14 cellular contexts compared by ENCODE assay signal in genomic region chr2:126732682-126733245, GRCh38.
DNase-seq lines count a peak whose midpoint lies in the region; ATAC-seq and TF ChIP-seq lines count a peak whose summit lies in the region.
"Had no signal": no experiment of that assay in that cellular context is flagged by ENCODE, and none has a peak within 500 bp of the region (broad histone marks: within the 10 kb centered on the region; RNA-seq: fewer than 3 reads in every experiment).

No MANE protein-coding gene starts in this region.

- intact Hi-C loops in OCI-LY7 (cut with micrococcal nuclease; ENCODE audit: unreplicated experiment): no loop called here

- TF ChIP-seq CTCF in OCI-LY7 (conservative IDR thresholded peaks at IDR 0.05; ENCODE audit: low read length) (no peak), lung (IDR thresholded peaks at IDR 0.05; ENCODE audit: control extremely low read depth, extremely low read depth) (no peak)

- POLR2A ChIA-PET in OCI-LY7 (lab: Charles Lee): no interaction called here
- POLR2A ChIA-PET in activated naive CD8-positive, alpha-beta T cell treated with anti-CD3 and anti-CD28 coated beads, Interleukin-2, amount 10 ng/mL, durations not matched to agents 7 days and 5 days (lab: Charles Lee): no interaction called here

- no peaks in the 10 kb centered on the region for H3K79me2 ChIP-seq in OCI-LY7 (ENCODE audit: insufficient read depth, low read depth, low read length)

- no peaks in the 10 kb centered on the region for H3K27me3 ChIP-seq in lung (ENCODE audit: control insufficient read depth, insufficient read depth)

- no peak overlapping the region for H3K4me3 ChIP-seq in OCI-LY7 (ENCODE audit: low read depth, low read length, poor library complexity, severe bottlenecking)
- no peak overlapping the region for H3K4me3 ChIP-seq in lung
- H3K4me3 ChIP-seq: GM23338 had no signal

- H3K9me2 ChIP-seq in OCI-LY7 (ENCODE audit: insufficient read depth, low read length): no peaks in the 10 kb centered on the region

- H3K4me3 Mint-ChIP-seq in activated naive CD8-positive, alpha-beta T cell treated with anti-CD3 and anti-CD28 coated beads, Interleukin-2, amount 10 ng/mL, durations not matched to agents 7 days and 5 days: no peak overlapping the region
- H3K4me3 Mint-ChIP-seq: B cell; CD4-positive, alpha-beta T cell; GM23338 had no signal

- H3K4me1 Mint-ChIP-seq in activated naive CD8-positive, alpha-beta T cell treated with anti-CD3 and anti-CD28 coated beads, Interleukin-2, amount 10 ng/mL, durations not matched to agents 7 days and 5 days: peaks cover 2% of the 10 kb centered on the region
- H3K4me1 Mint-ChIP-seq: B cell, GM23338 had no signal

- 46 to 65% methylated on average over 7 of the region's 7 CpGs for WGBS in lung, 2 donors

- ATAC-seq in activated naive CD4-positive, alpha-beta T cell treated with anti-CD3 and anti-CD28 coated beads, Interleukin-2, amount 50 U/mL, for 72 hours: no peak
- no peak for ATAC-seq in activated naive CD8-positive, alpha-beta T cell treated with anti-CD3 and anti-CD28 coated beads, Interleukin-2, amount 10 ng/mL, durations not matched to agents 7 days and 5 days (ENCODE audit: low read depth)
- ATAC-seq in lung (ENCODE audit: insufficient read depth, low FRiP score) (no peak), HG02885 (IDR thresholded peaks at IDR 0.05; ENCODE audit: poor library complexity, unreplicated experiment) (no peak), HG03439 (IDR thresholded peaks at IDR 0.05; ENCODE audit: unreplicated experiment) (no peak)
- ATAC-seq: GM23338 had no signal

- no peaks in the 10 kb centered on the region for H3K9me3 Mint-ChIP-seq in activated naive CD4-positive, alpha-beta T cell treated with anti-CD3 and anti-CD28 coated beads, Interleukin-2, amount 50 U/mL, for 72 hours
- no peaks in the 10 kb centered on the region for H3K9me3 Mint-ChIP-seq in activated naive CD8-positive, alpha-beta T cell treated with anti-CD3 and anti-CD28 coated beads, Interleukin-2, amount 10 ng/mL, durations not matched to agents 7 days and 5 days
- H3K9me3 Mint-ChIP-seq: CD4-positive, alpha-beta T cell; GM23338 had no signal

- BruUV-seq in OCI-LY7 (replicated peaks; lab: Mats Ljungman, UMichigan): no TSS peak

- H3K27ac ChIP-seq in OCI-LY7 (ENCODE audit: low read depth, low read length, poor library complexity, severe bottlenecking) (no peak overlapping the region), lung (ENCODE audit: low read depth in 1 of 2, low read length in 1 of 2) (no peak overlapping the region)

- no peaks in the 10 kb centered on the region for H3K4me1 ChIP-seq in OCI-LY7 (ENCODE audit: insufficient read depth, low read length, poor library complexity, severe bottlenecking)
- peaks cover 0 to 3% of the 10 kb centered on the region in 2 donors for H3K4me1 ChIP-seq in lung (ENCODE audit: control insufficient read depth in 2 of 2, insufficient read depth in 2 of 2, low read length in 2 of 2)

- H3K27ac Mint-ChIP-seq in activated naive CD4-positive, alpha-beta T cell treated with anti-CD3 and anti-CD28 coated beads, Interleukin-2, amount 50 U/mL, for 72 hours: peak overlapping the region; percentile 46 to 51
- peak overlapping the region; percentile 19 for H3K27ac Mint-ChIP-seq in activated naive CD8-positive, alpha-beta T cell treated with anti-CD3 and anti-CD28 coated beads, Interleukin-2, amount 10 ng/mL, durations not matched to agents 7 days and 5 days
- H3K27ac Mint-ChIP-seq: B cell; CD4-positive, alpha-beta T cell; GM23338 had no signal

- CTCF ChIA-PET in OCI-LY7 (lab: Charles Lee; ENCODE audit: unreplicated experiment): interaction anchor here (0.6 kb wide), 1 partner anchor 1490 kb away, joined by 3 read pairs; no protein-coding TSS in a partner anchor

- H3K9me3 ChIP-seq in OCI-LY7 (ENCODE audit: low read length): no peaks in the 10 kb centered on the region
- peaks cover 0 to 9% of the 10 kb centered on the region in 2 donors for H3K9me3 ChIP-seq in lung (ENCODE audit: control insufficient read depth in 2 of 2, insufficient read depth in 1 of 2, low read length in 1 of 2)

- H4K20me1 ChIP-seq in OCI-LY7 (ENCODE audit: insufficient read depth, low read length): no peaks in the 10 kb centered on the region

- H3K36me3 ChIP-seq in OCI-LY7 (ENCODE audit: insufficient read depth, low read length) (no peaks in the 10 kb centered on the region), lung (ENCODE audit: control insufficient read depth in 2 of 2, insufficient read depth in 2 of 2, low read length in 2 of 2) (no peaks in the 10 kb centered on the region)

- H3K27me3 Mint-ChIP-seq in activated naive CD8-positive, alpha-beta T cell treated with anti-CD3 and anti-CD28 coated beads, Interleukin-2, amount 10 ng/mL, durations not matched to agents 7 days and 5 days: no peaks in the 10 kb centered on the region
- H3K27me3 Mint-ChIP-seq: CD4-positive, alpha-beta T cell had no signal

- DNase-seq in activated naive CD4-positive, alpha-beta T cell treated with anti-CD3 and anti-CD28 coated beads, Interleukin-2, amount 50 U/mL, for 72 hours (ENCODE audit: low spot score in 2 of 2): no peak
- no peak for DNase-seq in activated naive CD4-positive, alpha-beta T cell treated with Interleukin-2 at 50 U/mL for 16 hours
- DNase-seq in OCI-LY7 (ENCODE audit: low spot score): peak; percentile 6
- no peak for DNase-seq in activated naive CD8-positive, alpha-beta T cell treated with anti-CD3 and anti-CD28 coated beads, Interleukin-2, amount 10 ng/mL, durations not matched to agents 7 days and 5 days
- DNase-seq in lung (ENCODE audit: low spot score): peak; percentile 25
- DNase-seq: C1 segment of cervical spinal cord; Calu3; CD4-positive, alpha-beta T cell; DMS 273 treated with DMSO at 0.1 percent for 48 hours; H7 had no signal

- H3K4me2 ChIP-seq in OCI-LY7 (ENCODE audit: low read length): no peak overlapping the region
- H3K4me2 ChIP-seq: GM23338 had no signal

- no peaks in the 10 kb centered on the region for H3K36me3 Mint-ChIP-seq in activated naive CD4-positive, alpha-beta T cell treated with anti-CD3 and anti-CD28 coated beads, Interleukin-2, amount 50 U/mL, for 72 hours
- H3K36me3 Mint-ChIP-seq in activated naive CD8-positive, alpha-beta T cell treated with anti-CD3 and anti-CD28 coated beads, Interleukin-2, amount 10 ng/mL, durations not matched to agents 7 days and 5 days: no peaks in the 10 kb centered on the region

- no peak overlapping the region for H2AFZ ChIP-seq in OCI-LY7 (ENCODE audit: low read length)
- H2AFZ ChIP-seq: GM23338 had no signal

Comparison
In these comparisons a context has a peak if more than half of its experiments do, and no peak if none do; other contexts are left out.
1. DNase-seq: peak in OCI-LY7 (single experiment) and lung (single experiment); none in activated naive CD4-positive, alpha-beta T cell treated with anti-CD3 and anti-CD28 coated beads, Interleukin-2, amount 50 U/mL, for 72 hours (0 of 2), activated naive CD4-positive, alpha-beta T cell treated with Interleukin-2 at 50 U/mL for 16 hours (single experiment) and activated naive CD8-positive, alpha-beta T cell treated with anti-CD3 and anti-CD28 coated beads, Interleukin-2, amount 10 ng/mL, durations not matched to agents 7 days and 5 days (single experiment).